ENCODE assay signal across 2 cellular contexts in genomic region chrX:139015627-139016026, GRCh38.
TF ChIP-seq lines count a peak whose summit lies in the region.

No MANE protein-coding gene starts in this region.

TF ChIP-seq in A549, 52 proteins besides CTCF, POLR2A, EP300 and RAD21 (continued from another document):
- TF ChIP-seq, protein P1, sequence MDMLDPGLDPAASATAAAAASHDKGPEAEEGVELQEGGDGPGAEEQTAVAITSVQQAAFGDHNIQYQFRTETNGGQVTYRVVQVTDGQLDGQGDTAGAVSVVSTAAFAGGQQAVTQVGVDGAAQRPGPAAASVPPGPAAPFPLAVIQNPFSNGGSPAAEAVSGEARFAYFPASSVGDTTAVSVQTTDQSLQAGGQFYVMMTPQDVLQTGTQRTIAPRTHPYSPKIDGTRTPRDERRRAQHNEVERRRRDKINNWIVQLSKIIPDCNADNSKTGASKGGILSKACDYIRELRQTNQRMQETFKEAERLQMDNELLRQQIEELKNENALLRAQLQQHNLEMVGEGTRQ (IDR thresholded peaks at IDR 0.05) = no peak
- TF ChIP-seq, protein P2, sequence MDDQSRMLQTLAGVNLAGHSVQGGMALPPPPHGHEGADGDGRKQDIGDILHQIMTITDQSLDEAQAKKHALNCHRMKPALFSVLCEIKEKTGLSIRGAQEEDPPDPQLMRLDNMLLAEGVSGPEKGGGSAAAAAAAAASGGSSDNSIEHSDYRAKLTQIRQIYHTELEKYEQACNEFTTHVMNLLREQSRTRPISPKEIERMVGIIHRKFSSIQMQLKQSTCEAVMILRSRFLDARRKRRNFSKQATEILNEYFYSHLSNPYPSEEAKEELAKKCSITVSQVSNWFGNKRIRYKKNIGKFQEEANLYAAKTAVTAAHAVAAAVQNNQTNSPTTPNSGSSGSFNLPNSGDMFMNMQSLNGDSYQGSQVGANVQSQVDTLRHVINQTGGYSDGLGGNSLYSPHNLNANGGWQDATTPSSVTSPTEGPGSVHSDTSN (IDR thresholded peaks at IDR 0.05) = no peak
- TF ChIP-seq SREBF2 (IDR thresholded peaks at IDR 0.05) (no peak), ZSCAN20 (CRISPR knock-in tag; IDR thresholded peaks at IDR 0.05) (no peak), NR3C1 (IDR thresholded peaks at IDR 0.05) (no peak), TP53 (CRISPR knock-in tag; IDR thresholded peaks at IDR 0.05) (no peak), NPAS2 (CRISPR knock-in tag; IDR thresholded peaks at IDR 0.05; ENCODE audit: borderline replicate concordance) (no peak), BCL3 (IDR thresholded peaks at IDR 0.05) (no peak), HOXB13 (CRISPR knock-in tag; IDR thresholded peaks at IDR 0.05; ENCODE audit: low read depth) (no peak)
- TF ChIP-seq, protein P3, sequence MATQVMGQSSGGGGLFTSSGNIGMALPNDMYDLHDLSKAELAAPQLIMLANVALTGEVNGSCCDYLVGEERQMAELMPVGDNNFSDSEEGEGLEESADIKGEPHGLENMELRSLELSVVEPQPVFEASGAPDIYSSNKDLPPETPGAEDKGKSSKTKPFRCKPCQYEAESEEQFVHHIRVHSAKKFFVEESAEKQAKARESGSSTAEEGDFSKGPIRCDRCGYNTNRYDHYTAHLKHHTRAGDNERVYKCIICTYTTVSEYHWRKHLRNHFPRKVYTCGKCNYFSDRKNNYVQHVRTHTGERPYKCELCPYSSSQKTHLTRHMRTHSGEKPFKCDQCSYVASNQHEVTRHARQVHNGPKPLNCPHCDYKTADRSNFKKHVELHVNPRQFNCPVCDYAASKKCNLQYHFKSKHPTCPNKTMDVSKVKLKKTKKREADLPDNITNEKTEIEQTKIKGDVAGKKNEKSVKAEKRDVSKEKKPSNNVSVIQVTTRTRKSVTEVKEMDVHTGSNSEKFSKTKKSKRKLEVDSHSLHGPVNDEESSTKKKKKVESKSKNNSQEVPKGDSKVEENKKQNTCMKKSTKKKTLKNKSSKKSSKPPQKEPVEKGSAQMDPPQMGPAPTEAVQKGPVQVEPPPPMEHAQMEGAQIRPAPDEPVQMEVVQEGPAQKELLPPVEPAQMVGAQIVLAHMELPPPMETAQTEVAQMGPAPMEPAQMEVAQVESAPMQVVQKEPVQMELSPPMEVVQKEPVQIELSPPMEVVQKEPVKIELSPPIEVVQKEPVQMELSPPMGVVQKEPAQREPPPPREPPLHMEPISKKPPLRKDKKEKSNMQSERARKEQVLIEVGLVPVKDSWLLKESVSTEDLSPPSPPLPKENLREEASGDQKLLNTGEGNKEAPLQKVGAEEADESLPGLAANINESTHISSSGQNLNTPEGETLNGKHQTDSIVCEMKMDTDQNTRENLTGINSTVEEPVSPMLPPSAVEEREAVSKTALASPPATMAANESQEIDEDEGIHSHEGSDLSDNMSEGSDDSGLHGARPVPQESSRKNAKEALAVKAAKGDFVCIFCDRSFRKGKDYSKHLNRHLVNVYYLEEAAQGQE (IDR thresholded peaks at IDR 0.05) = no peak

TF ChIP-seq in HEK293, 187 proteins besides CTCF, POLR2A, EP300 and RAD21:
- TF ChIP-seq, protein P4, sequence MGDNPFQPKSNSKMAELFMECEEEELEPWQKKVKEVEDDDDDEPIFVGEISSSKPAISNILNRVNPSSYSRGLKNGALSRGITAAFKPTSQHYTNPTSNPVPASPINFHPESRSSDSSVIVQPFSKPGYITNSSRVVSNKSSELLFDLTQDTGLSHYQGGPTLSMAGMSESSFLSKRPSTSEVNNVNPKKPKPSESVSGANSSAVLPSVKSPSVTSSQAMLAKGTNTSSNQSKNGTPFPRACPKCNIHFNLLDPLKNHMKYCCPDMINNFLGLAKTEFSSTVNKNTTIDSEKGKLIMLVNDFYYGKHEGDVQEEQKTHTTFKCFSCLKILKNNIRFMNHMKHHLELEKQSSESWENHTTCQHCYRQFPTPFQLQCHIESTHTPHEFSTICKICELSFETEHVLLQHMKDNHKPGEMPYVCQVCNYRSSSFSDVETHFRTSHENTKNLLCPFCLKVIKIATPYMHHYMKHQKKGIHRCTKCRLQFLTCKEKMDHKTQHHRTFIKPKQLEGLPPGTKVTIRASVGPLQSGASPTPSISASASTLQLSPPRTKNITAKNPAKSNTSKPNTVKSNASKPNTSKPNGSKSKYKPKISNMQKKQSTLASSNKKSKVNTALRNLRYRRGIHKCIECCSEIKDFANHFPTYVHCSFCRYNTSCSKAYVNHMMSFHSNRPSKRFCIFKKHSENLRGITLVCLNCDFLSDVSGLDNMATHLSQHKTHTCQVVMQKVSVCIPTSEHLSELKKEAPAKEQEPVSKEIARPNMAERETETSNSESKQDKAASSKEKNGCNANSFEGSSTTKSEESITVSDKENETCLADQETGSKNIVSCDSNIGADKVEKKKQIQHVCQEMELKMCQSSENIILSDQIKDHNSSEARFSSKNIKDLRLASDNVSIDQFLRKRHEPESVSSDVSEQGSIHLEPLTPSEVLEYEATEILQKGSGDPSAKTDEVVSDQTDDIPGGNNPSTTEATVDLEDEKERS (tag by site-specific recombination; IDR thresholded peaks at IDR 0.05) = peak; percentile 92
- peak; percentile 28 for TF ChIP-seq SETDB1 (IDR thresholded peaks at IDR 0.05; ENCODE audit: insufficient read length, low read length)
- TF ChIP-seq, protein P5, sequence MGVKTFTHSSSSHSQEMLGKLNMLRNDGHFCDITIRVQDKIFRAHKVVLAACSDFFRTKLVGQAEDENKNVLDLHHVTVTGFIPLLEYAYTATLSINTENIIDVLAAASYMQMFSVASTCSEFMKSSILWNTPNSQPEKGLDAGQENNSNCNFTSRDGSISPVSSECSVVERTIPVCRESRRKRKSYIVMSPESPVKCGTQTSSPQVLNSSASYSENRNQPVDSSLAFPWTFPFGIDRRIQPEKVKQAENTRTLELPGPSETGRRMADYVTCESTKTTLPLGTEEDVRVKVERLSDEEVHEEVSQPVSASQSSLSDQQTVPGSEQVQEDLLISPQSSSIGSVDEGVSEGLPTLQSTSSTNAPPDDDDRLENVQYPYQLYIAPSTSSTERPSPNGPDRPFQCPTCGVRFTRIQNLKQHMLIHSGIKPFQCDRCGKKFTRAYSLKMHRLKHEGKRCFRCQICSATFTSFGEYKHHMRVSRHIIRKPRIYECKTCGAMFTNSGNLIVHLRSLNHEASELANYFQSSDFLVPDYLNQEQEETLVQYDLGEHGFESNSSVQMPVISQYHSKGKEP (tag by site-specific recombination; IDR thresholded peaks at IDR 0.05) = no peak
